In the genomic region with DNA sequence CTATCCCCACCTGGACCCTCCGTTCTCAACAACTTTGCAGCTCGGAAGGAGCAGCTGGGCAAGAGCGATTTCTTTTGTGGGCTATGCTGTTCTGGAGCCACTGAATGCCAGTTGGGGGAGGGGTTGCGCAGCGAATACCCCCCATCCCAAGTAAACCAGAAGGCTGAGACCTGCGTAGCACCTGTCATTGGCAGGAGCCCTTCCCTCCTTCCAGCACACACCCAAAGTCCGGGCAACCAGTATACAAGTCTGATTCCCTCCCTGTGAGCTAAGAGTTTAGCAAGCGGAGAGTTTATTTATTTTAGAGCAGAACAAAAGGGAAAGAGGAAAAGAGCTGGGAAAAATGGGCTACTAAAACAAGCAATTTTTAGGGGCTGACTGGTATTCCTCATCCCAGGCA, we compare ENCODE assay signal across 11 cellular contexts. TPM values are rescaled to one million over a fixed set of nuclear protein-coding genes. Genes with fewer than 3 reads are reported as not detected.
DNase-seq lines count a peak whose midpoint lies in the region; ATAC-seq and TF ChIP-seq lines count a peak whose summit lies in the region.
"Had no signal": no experiment of that assay in that cellular context is flagged by ENCODE, and none has a peak within 500 bp of the region (broad histone marks: within the 10 kb centered on the region; RNA-seq: fewer than 3 reads in every experiment).

No MANE protein-coding gene starts in this region.

- H3K9me3 ChIP-seq in SK-N-SH (no peaks in the 10 kb centered on the region), trophoblast cell (ENCODE audit: insufficient read depth, low read depth, low read length) (no peaks in the 10 kb centered on the region)
- H3K9me3 ChIP-seq: SJCRH30 had no signal

- no peaks in the 10 kb centered on the region for H4K20me1 ChIP-seq in SK-N-SH (ENCODE audit: insufficient read depth)

- peaks cover 0 to 8% of the 10 kb centered on the region in 2 experiments; a peak in 1 of 4 replicates for H3K4me1 ChIP-seq in SK-N-SH (ENCODE audit: control insufficient read depth in 1 of 2, insufficient read depth in 2 of 2, low read depth in 1 of 2, low read length in 1 of 2)
- no peaks in the 10 kb centered on the region for H3K4me1 ChIP-seq in trophoblast cell (ENCODE audit: control insufficient read depth in 1 of 2, insufficient read depth in 2 of 2, low read length in 2 of 2)
- H3K4me1 ChIP-seq: SJCRH30 had no signal

- H3K4me2 ChIP-seq in SK-N-SH (peak overlapping the region; percentile 62), trophoblast cell (ENCODE audit: low read length) (peak overlapping the region; percentile 54)

- no peak overlapping the region for H4K8ac ChIP-seq in trophoblast cell (ENCODE audit: low read depth, low read length)

- no peak overlapping the region for H2AK5ac ChIP-seq in trophoblast cell (ENCODE audit: low read length)

- TF ChIP-seq EP300 in SK-N-SH (IDR thresholded peaks at IDR 0.05; ENCODE audit: borderline replicate concordance in 1 of 2, low read depth in 1 of 2, low read length in 1 of 2): no peak

- no peaks in the 10 kb centered on the region for H3K9me2 ChIP-seq in SK-N-SH

- CTCF ChIA-PET in SK-N-SH (lab: Yijun Ruan, JAX): no interaction called here

- H3F3A ChIP-seq in SK-N-SH (replicated peaks; ENCODE audit: insufficient read depth): peaks cover 3% of the 10 kb centered on the region

- peak overlapping the region; percentile 56 for H3K4me3 ChIP-seq in AG10803 (ENCODE audit: low read length)
- peak overlapping the region; percentile 60 to 64 for H3K4me3 ChIP-seq in SK-N-SH (ENCODE audit: low read depth in 2 of 2, low read length in 1 of 2)
- H3K4me3 ChIP-seq in foreskin fibroblast (ENCODE audit: low read depth in 1 of 2, low read length in 2 of 2): peak overlapping the region; percentile 58 to 79
- no peak overlapping the region for H3K4me3 ChIP-seq in trophoblast cell (ENCODE audit: low read depth, low read length)
- H3K4me3 ChIP-seq: SJCRH30 had no signal

- H3K36me3 ChIP-seq in SK-N-SH (replicated peaks in 1 of 2; ENCODE audit: control insufficient read depth in 1 of 2, insufficient read depth in 2 of 2, low read length in 1 of 2) (no peaks in the 10 kb centered on the region), trophoblast cell (ENCODE audit: control insufficient read depth in 1 of 2, insufficient read depth in 2 of 2, low read length in 2 of 2) (no peaks in the 10 kb centered on the region)
- H3K36me3 ChIP-seq: SJCRH30 had no signal

- H2AFZ ChIP-seq in SK-N-SH (ENCODE audit: low read depth): peak overlapping the region; percentile 67; the same call in 1 of the 2 replicates
- H2AFZ ChIP-seq in trophoblast cell (ENCODE audit: insufficient read depth, low read length, poor library complexity): no peak overlapping the region

- no peaks in the 10 kb centered on the region; the same call in 1 of the 2 replicates for H3K27me3 ChIP-seq in SK-N-SH (ENCODE audit: insufficient read depth)
- H3K27me3 ChIP-seq in trophoblast cell (ENCODE audit: insufficient read depth, low read length): no peaks in the 10 kb centered on the region
- H3K27me3 ChIP-seq: SJCRH30 had no signal

- H3K14ac ChIP-seq in trophoblast cell (ENCODE audit: low read length): no peak overlapping the region

- no peak overlapping the region for H2BK12ac ChIP-seq in trophoblast cell (ENCODE audit: low read length)

- DNase-seq in AG10803 (ENCODE audit: low read depth): no peak
- no peak for DNase-seq in SK-N-SH
- DNase-seq in foreskin fibroblast: no peak
- no peak for DNase-seq in trophoblast cell
- no peak for DNase-seq in DMS 273 treated with DMSO at 0.1 percent for 48 hours (lab: John Stamatoyannopoulos, UW)
- DNase-seq in NCI-H524 treated with DMSO at 0.1 percent for 48 hours (lab: John Stamatoyannopoulos, UW): no peak
- DNase-seq: NCI-H187 treated with DMSO at 0.1 percent for 48 hours; stimulated activated CD4-positive, alpha-beta T cell treated with anti-CD3 and anti-CD28 coated beads, Interleukin-12 subunit alpha, Interleukin-12 subunit beta, amount 100 ng/mL, for 4 hours had no signal

- H4K91ac ChIP-seq in trophoblast cell (ENCODE audit: low read depth, low read length): no peak overlapping the region

- H3K9ac ChIP-seq in SK-N-SH (peak overlapping the region; percentile 39; the same call in 1 of the 2 replicates), trophoblast cell (ENCODE audit: low read length) (no peak overlapping the region)

- TF ChIP-seq CTCF in AG10803 (conservative IDR thresholded peaks at IDR 0.05; ENCODE audit: low read length) (no peak), SK-N-SH (IDR thresholded peaks at IDR 0.05) (no peak), foreskin fibroblast (IDR thresholded peaks at IDR 0.05; ENCODE audit: low read depth, low read length) (no peak)

- TF ChIP-seq RAD21 in SK-N-SH (IDR thresholded peaks at IDR 0.05; ENCODE audit: low read length): no peak

- H3K27ac ChIP-seq in SK-N-SH (ENCODE audit: low read depth in 2 of 2, low read length in 1 of 2): no peak overlapping the region; a peak in 1 of 4 replicates
- no peak overlapping the region for H3K27ac ChIP-seq in trophoblast cell (ENCODE audit: low read depth, low read length)
- H3K27ac ChIP-seq: SJCRH30 had no signal

- H2BK120ac ChIP-seq in trophoblast cell (ENCODE audit: insufficient read depth, low read length, poor library complexity): no peak overlapping the region

- ATAC-seq in HG02610 (IDR thresholded peaks at IDR 0.05; ENCODE audit: unreplicated experiment) (no peak), HG03025 (IDR thresholded peaks at IDR 0.05; ENCODE audit: low FRiP score, unreplicated experiment) (no peak)

- H2BK5ac ChIP-seq in trophoblast cell (ENCODE audit: low read depth, low read length, poor library complexity): no peak overlapping the region

- POLR2A ChIA-PET in SK-N-SH (lab: Yijun Ruan, JAX): no interaction called here

- H4K12ac ChIP-seq in trophoblast cell (ENCODE audit: low read depth, low read length): no peak overlapping the region

- H3K79me2 ChIP-seq in SK-N-SH (ENCODE audit: insufficient read depth) (no peaks in the 10 kb centered on the region), trophoblast cell (ENCODE audit: control insufficient read depth, insufficient read depth, low read length, poor library complexity) (no peaks in the 10 kb centered on the region)

- H3K23ac ChIP-seq in trophoblast cell (ENCODE audit: low read length): no peak overlapping the region

- no peaks in the 10 kb centered on the region for H3K79me1 ChIP-seq in trophoblast cell (ENCODE audit: low read length)

- no peak overlapping the region for H3K18ac ChIP-seq in trophoblast cell (ENCODE audit: low read length)

- H3K4ac ChIP-seq in trophoblast cell (ENCODE audit: low read depth, low read length): no peak overlapping the region

- WGBS in SK-N-SH (ENCODE audit: low lambda C conversion rate): 12% methylated on average over 8 of the region's 8 CpGs
- no CpG with 5 or more reads among the region's 8 CpGs for WGBS in trophoblast cell (ENCODE audit: extremely low coverage, insufficient coverage, insufficient read length)

TF ChIP-seq in SK-N-SH, 30 proteins besides CTCF, POLR2A, EP300 and RAD21 (continues in another document):
- TF ChIP-seq RXRA (IDR thresholded peaks at IDR 0.05; ENCODE audit: borderline replicate concordance, low read depth) (no peak), NRF1 (IDR thresholded peaks at IDR 0.05; ENCODE audit: low read depth, low read length) (no peak), POLR2AphosphoS5 (IDR thresholded peaks at IDR 0.05; ENCODE audit: low read depth, low read length) (no peak), SIN3A (IDR thresholded peaks at IDR 0.05; ENCODE audit: borderline replicate concordance, low read depth, low read length) (no peak), MXI1 (IDR thresholded peaks at IDR 0.05; ENCODE audit: low read depth, low read length) (no peak), FOSL2 (IDR thresholded peaks at IDR 0.05; ENCODE audit: borderline replicate concordance, low read depth) (no peak)
- TF ChIP-seq, protein P1, sequence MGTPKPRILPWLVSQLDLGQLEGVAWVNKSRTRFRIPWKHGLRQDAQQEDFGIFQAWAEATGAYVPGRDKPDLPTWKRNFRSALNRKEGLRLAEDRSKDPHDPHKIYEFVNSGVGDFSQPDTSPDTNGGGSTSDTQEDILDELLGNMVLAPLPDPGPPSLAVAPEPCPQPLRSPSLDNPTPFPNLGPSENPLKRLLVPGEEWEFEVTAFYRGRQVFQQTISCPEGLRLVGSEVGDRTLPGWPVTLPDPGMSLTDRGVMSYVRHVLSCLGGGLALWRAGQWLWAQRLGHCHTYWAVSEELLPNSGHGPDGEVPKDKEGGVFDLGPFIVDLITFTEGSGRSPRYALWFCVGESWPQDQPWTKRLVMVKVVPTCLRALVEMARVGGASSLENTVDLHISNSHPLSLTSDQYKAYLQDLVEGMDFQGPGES (IDR thresholded peaks at IDR 0.05; ENCODE audit: low read depth, low read length): no peak

RNA-seq across cellular contexts. Expression of gene TMEM35A, which starts 0.5 kb away (rescaled TPM):
- polyA plus RNA-seq in SK-N-SH (2012; rRNA removed): 5.6 and 6.6 TPM in 2 replicates
- polyA plus RNA-seq in SK-N-SH (2012; cell fraction: cytosol; rRNA removed): 6.6 and 6.9 TPM in 2 replicates
- polyA plus RNA-seq in SK-N-SH (2012; cell fraction: nucleus; rRNA removed): 1.5 and 2.4 TPM in 2 replicates
- 0.18 and 0.38 TPM in 2 replicates for polyA plus RNA-seq in trophoblast cell (2013)

RNA-seq across cellular contexts. Expression of gene CENPI, which starts 18.8 kb away (rescaled TPM):
- polyA plus RNA-seq in SK-N-SH (2012; rRNA removed): 2.4 and 2.6 TPM in 2 replicates
- polyA plus RNA-seq in SK-N-SH (2012; cell fraction: cytosol; rRNA removed): 2.5 and 3.3 TPM in 2 replicates
- 2.7 and 4.0 TPM in 2 replicates for polyA plus RNA-seq in SK-N-SH (2012; cell fraction: nucleus; rRNA removed)
- polyA plus RNA-seq in trophoblast cell (2013): 11.1 and 11.5 TPM in 2 replicates

RNA-seq across cellular contexts. Expression of gene TRMT2B, which starts 27.3 kb away (rescaled TPM):
- 7.2 and 8.2 TPM in 2 replicates for polyA plus RNA-seq in SK-N-SH (2012; rRNA removed)
- polyA plus RNA-seq in SK-N-SH (2012; cell fraction: cytosol; rRNA removed): 6.6 and 6.8 TPM in 2 replicates
- polyA plus RNA-seq in SK-N-SH (2012; cell fraction: nucleus; rRNA removed): 7.0 and 12.2 TPM in 2 replicates
- 4.9 and 5.0 TPM in 2 replicates for polyA plus RNA-seq in trophoblast cell (2013)
